In the genomic region with DNA sequence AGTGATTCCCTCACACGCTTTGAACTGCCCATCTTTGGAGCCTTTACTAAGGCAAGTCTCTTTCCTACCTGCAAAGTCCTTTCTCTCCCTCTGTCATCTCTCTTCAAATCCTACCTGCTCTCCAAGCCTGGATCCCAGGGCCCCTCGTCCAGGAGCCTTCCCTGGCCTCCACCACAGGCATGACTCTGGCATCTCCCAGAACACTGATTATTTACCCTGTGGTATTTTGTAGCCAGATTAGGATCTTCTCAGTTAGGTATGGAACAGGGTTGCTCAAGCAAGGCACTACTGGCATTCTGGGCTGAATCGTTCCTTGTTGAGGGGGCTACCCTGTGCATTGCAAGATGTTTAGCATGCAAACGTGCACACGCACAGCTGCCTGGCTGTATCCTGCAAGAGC, we compare ENCODE assay signal across 18 cellular contexts.
"Had no signal": no experiment of that assay in that cellular context is flagged by ENCODE, and none has a peak within 500 bp of the region (broad histone marks: within the 10 kb centered on the region; RNA-seq: fewer than 3 reads in every experiment).

No MANE protein-coding gene starts in this region.

- H3K27me3 ChIP-seq: colonic mucosa, hepatocyte, neutrophil, thyroid gland, vagina had no signal

- H3K4me1 ChIP-seq: colonic mucosa, left ventricle myocardium inferior, thyroid gland, vagina had no signal

- H3K27me3 Mint-ChIP-seq: activated CD4-positive, alpha-beta memory T cell treated with anti-CD3 and anti-CD28 coated beads for 36 hours; memory B cell had no signal

- FAIRE-seq: endometrium, keratinocyte had no signal

- H3K9me3 ChIP-seq: colonic mucosa, left ventricle myocardium inferior, mucosa of descending colon, neutrophil, thyroid gland, vagina had no signal

- DNase-seq: activated CD4-positive, alpha-beta memory T cell treated with anti-CD3 and anti-CD28 coated beads for 36 hours; activated CD4-positive, alpha-beta T cell treated with anti-CD3 and anti-CD28 coated beads for 1 hour; activated CD8-positive, alpha-beta memory T cell treated with anti-CD3 and anti-CD28 coated beads, Interleukin-2, amount 50 U/mL, for 4 hours; activated naive CD4-positive, alpha-beta T cell; activated T-cell treated with anti-CD3 and anti-CD28 coated beads, Interleukin-2, amount 50 U/mL, for 72 hours; colonic mucosa; left ventricle myocardium inferior; mucosa of descending colon; natural killer cell; T1000; thyroid gland had no signal

- H3K4me3 Mint-ChIP-seq: activated CD4-positive, alpha-beta memory T cell treated with anti-CD3 and anti-CD28 coated beads for 36 hours; activated T-cell treated with anti-CD3 and anti-CD28 coated beads, Interleukin-2, amount 50 U/mL, for 72 hours; memory B cell; natural killer cell; stimulated activated effector memory CD8-positive, alpha-beta T cell treated with anti-CD3 and anti-CD28 coated beads, Interleukin-12 subunit alpha, Interleukin-12 subunit beta, amount 100 ng/mL, for 72 hours had no signal

- H3K9me3 Mint-ChIP-seq: activated T-cell treated with anti-CD3 and anti-CD28 coated beads, Interleukin-2, amount 50 U/mL, for 72 hours; memory B cell; natural killer cell; stimulated activated effector memory CD8-positive, alpha-beta T cell treated with anti-CD3 and anti-CD28 coated beads, Interleukin-12 subunit alpha, Interleukin-12 subunit beta, amount 100 ng/mL, for 72 hours had no signal

- ATAC-seq: activated T-cell treated with anti-CD3 and anti-CD28 coated beads, Interleukin-2, amount 50 U/mL, for 72 hours; mucosa of descending colon; natural killer cell; stimulated activated effector memory CD8-positive, alpha-beta T cell treated with anti-CD3 and anti-CD28 coated beads, Interleukin-12 subunit alpha, Interleukin-12 subunit beta, amount 100 ng/mL, for 72 hours had no signal

- H3K4me3 ChIP-seq: colonic mucosa, hepatocyte, left ventricle myocardium inferior, mucosa of descending colon, thyroid gland, vagina had no signal

- H3K27ac Mint-ChIP-seq: activated CD4-positive, alpha-beta memory T cell treated with anti-CD3 and anti-CD28 coated beads for 36 hours; activated T-cell treated with anti-CD3 and anti-CD28 coated beads, Interleukin-2, amount 50 U/mL, for 72 hours; memory B cell had no signal

- H3K27ac ChIP-seq: colonic mucosa, hepatocyte, left ventricle myocardium inferior, neutrophil, thyroid gland, vagina had no signal

- H3K4me1 Mint-ChIP-seq: memory B cell had no signal
